Comparison of ENCODE assay signal across 1 cellular context in the genomic region with DNA sequence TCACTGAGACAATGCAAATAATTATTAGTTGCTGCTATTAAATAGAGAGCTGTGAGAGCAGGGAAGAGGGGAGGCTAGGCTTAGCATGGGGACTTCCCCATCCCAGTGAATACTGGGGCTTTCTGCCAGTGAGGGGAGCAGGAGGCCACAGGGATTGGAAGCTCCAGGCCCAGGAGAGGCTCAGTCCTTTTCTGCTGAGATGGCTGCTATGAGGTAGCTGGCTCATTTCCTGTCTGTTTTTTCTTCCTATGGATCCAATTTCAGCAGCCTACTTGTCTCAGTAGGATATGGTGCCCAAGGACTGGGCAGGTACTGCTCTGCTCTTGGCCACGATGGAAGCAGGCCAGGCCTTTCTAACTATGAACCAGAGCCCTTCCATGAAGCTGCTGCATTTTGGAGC.
TF ChIP-seq lines count a peak whose summit lies in the region.

No MANE protein-coding gene starts in this region.

TF ChIP-seq in H1, 55 proteins besides CTCF, POLR2A, EP300 and RAD21:
- no peak for TF ChIP-seq SP1 (IDR thresholded peaks at IDR 0.05; ENCODE audit: low read depth, low read length)
- TF ChIP-seq CTBP2 (IDR thresholded peaks at IDR 0.05; ENCODE audit: borderline replicate concordance, insufficient read depth, insufficient read length, low read length), result no peak
- TF ChIP-seq EGR1 (IDR thresholded peaks at IDR 0.05; ENCODE audit: borderline replicate concordance, low read depth, low read length), result no peak
- TF ChIP-seq, protein P1, sequence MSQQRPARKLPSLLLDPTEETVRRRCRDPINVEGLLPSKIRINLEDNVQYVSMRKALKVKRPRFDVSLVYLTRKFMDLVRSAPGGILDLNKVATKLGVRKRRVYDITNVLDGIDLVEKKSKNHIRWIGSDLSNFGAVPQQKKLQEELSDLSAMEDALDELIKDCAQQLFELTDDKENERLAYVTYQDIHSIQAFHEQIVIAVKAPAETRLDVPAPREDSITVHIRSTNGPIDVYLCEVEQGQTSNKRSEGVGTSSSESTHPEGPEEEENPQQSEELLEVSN (IDR thresholded peaks at IDR 0.05), result no peak
- TF ChIP-seq FOSL1 (IDR thresholded peaks at IDR 0.05; ENCODE audit: insufficient read depth, low read depth, low read length), result no peak
